Comparison of ENCODE assay signal across 8 cellular contexts in the genomic region with DNA sequence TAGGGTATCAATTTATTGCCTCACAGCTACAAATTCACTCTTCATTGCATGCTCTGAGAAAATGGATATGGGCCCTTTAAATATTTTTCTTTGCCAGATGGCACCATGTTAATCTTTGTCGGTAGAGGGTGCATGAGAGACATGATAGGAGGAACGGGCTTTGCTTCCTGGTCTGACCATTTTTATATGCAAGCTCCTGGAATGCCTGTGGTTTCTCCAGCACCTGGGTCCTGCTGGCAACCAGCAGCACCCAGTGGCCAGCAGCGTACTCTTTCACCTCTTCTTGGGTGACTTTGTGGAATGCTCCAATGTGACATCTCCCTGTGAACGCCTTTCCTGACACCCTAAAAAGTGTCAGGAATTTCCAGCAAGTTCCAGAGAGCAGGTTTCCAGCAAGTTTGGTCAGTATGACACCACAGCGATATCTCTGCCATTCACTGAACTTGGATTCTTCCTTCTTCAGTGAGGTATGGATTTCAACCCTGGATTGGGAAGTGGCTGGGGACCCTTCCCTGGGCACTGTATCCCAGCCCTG.
A peak's percentile ranks its signal among the peaks of the same experiment; 100 is the strongest.
DNase-seq lines count a peak whose midpoint lies in the region; FAIRE-seq and TF ChIP-seq lines count a peak whose summit lies in the region.

No MANE protein-coding gene starts in this region.

- DNase-seq in AG20443 (ENCODE audit: low spot score) (peak; percentile 76), HT1080 (ENCODE audit: low read depth) (peak; percentile 89), RCC 7860 (ENCODE audit: low spot score) (peak; percentile 92), fibroblast of pulmonary artery (ENCODE audit: low read depth) (peak; percentile 86), stromal cell of bone marrow (ENCODE audit: low read depth) (peak; percentile 44), GM13977 (ENCODE audit: low spot score) (no peak), NCI-H1048 (lab: John Stamatoyannopoulos, UW) (no peak)
- no peak for DNase-seq in effector CD8-positive, alpha-beta T cell (lab: John Stamatoyannopoulos, UW)

- in situ Hi-C loops in GM13977 (cut with MboI; ENCODE audit: low pct_unique_long_range_greater_than_20kb, low sequenced_read_pairs, unreplicated experiment): no loop called here

- peak; percentile 89 for FAIRE-seq in RCC 7860 (lab: Jason Lieb, UNC)

- peak overlapping the region; percentile 2 for H3K4me3 ChIP-seq in fibroblast of pulmonary artery (replicated peaks; ENCODE audit: low read depth, low read length)

- peak; percentile 63 for TF ChIP-seq CTCF in fibroblast of pulmonary artery (IDR thresholded peaks at IDR 0.05; ENCODE audit: low read length, missing control alignments)
- no peak for TF ChIP-seq CTCF in GM13977 (IDR thresholded peaks at IDR 0.05; ENCODE audit: extremely low read depth, insufficient read depth, missing control alignments)

Comparison
In these comparisons a context has a peak if more than half of its experiments do, and no peak if none do; other contexts are left out.
1. DNase-seq: peak in AG20443 (single experiment), HT1080 (single experiment), RCC 7860 (single experiment), fibroblast of pulmonary artery (single experiment) and stromal cell of bone marrow (single experiment); none in effector CD8-positive, alpha-beta T cell (single experiment), GM13977 (single experiment) and NCI-H1048 (single experiment).